In genomic region chr1:185862235-185862634, GRCh38 we compare ENCODE assay signal across 1 cellular context.
TF ChIP-seq lines count a peak whose summit lies in the region.

No MANE protein-coding gene starts in this region.

TF ChIP-seq in IMR-90, 13 proteins besides CTCF, POLR2A, EP300 and RAD21 (continued from another document):
- TF ChIP-seq BHLHE40 (IDR thresholded peaks at IDR 0.05; ENCODE audit: low read depth, low read length), result no peak
